ENCODE assay signal across 1 cellular context in genomic region chr10:113524120-113524519, GRCh38.
TF ChIP-seq lines count a peak whose summit lies in the region.

No MANE protein-coding gene starts in this region.

TF ChIP-seq in K562, 482 proteins besides CTCF, POLR2A, EP300 and RAD21 (continued from another document):
- TF ChIP-seq, protein P1, sequence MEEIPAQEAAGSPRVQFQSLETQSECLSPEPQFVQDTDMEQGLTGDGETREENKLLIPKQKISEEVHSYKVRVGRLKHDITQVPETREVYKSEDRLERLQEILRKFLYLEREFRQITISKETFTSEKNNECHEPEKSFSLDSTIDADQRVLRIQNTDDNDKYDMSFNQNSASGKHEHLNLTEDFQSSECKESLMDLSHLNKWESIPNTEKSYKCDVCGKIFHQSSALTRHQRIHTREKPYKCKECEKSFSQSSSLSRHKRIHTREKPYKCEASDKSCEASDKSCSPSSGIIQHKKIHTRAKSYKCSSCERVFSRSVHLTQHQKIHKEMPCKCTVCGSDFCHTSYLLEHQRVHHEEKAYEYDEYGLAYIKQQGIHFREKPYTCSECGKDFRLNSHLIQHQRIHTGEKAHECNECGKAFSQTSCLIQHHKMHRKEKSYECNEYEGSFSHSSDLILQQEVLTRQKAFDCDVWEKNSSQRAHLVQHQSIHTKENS (CRISPR knock-in tag; IDR thresholded peaks at IDR 0.05) = no peak
- no peak for TF ChIP-seq TCF7L2 (IDR thresholded peaks at IDR 0.05; ENCODE audit: low read depth, low read length)
- no peak for TF ChIP-seq ZNF263 (CRISPR knock-in tag; IDR thresholded peaks at IDR 0.05; ENCODE audit: borderline replicate concordance)
- no peak for TF ChIP-seq ZNF134 (CRISPR knock-in tag; conservative IDR thresholded peaks at IDR 0.05)
- TF ChIP-seq SREBF2 (CRISPR knock-in tag; IDR thresholded peaks at IDR 0.05) = no peak
- TF ChIP-seq PHB (CRISPR knock-in tag; IDR thresholded peaks at IDR 0.05) = no peak
- TF ChIP-seq RBFOX2 (IDR thresholded peaks at IDR 0.05; ENCODE audit: low read depth, low read length) = no peak
- no peak for TF ChIP-seq HMGN3 (IDR thresholded peaks at IDR 0.05; ENCODE audit: borderline replicate concordance, extremely low read depth, insufficient read length, low read depth, low read length)
- TF ChIP-seq NRF1 (conservative IDR thresholded peaks at IDR 0.05 in 1 of 2, IDR thresholded peaks at IDR 0.05 in 1 of 2) = no peak
TF ChIP-seq in K562: peak in this region for 4.
